In the genomic region with DNA sequence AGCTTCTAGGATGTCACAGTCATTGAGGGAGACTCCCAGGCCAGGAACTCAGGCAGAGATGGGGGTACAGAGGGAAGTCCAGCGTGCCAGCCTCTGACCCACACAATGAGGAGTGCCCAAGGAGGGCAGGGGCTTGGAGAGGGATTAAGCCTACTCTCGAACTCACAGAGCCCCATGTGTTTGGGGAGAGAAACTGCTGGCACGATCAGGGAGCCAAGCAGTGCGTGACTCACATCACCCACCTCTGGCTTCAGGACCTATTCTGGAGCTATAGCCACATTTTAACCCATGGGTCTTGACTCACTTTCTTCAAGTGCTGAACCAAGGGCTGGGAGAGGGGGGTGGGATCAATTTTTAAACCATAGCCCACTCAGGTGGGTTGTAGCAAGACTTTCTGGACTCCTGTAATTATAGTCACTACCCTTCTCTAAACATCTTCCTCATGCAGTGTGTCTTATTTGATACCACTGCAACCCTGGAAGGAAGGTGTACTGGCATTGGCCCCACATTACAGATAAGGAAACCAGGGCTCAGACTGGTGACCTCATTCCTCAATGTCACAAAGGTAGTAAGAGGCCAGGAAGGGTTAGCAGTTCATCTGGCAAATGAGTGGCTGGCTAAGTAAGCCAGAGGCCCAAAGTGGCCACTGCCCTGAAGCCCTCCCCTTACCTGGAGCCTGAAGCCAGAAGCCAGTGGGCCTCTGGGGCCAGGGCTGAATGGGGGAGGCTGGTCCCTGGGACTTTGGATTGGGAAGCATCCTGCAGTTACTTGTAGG, we compare ENCODE assay signal across 1 cellular context.
TF ChIP-seq lines count a peak whose summit lies in the region.

No MANE protein-coding gene starts in this region.

TF ChIP-seq in IMR-90, 13 proteins besides CTCF, POLR2A, EP300 and RAD21:
- no peak for TF ChIP-seq MXI1 (IDR thresholded peaks at IDR 0.05; ENCODE audit: borderline replicate concordance, low read depth, low read length)
